In the genomic region with DNA sequence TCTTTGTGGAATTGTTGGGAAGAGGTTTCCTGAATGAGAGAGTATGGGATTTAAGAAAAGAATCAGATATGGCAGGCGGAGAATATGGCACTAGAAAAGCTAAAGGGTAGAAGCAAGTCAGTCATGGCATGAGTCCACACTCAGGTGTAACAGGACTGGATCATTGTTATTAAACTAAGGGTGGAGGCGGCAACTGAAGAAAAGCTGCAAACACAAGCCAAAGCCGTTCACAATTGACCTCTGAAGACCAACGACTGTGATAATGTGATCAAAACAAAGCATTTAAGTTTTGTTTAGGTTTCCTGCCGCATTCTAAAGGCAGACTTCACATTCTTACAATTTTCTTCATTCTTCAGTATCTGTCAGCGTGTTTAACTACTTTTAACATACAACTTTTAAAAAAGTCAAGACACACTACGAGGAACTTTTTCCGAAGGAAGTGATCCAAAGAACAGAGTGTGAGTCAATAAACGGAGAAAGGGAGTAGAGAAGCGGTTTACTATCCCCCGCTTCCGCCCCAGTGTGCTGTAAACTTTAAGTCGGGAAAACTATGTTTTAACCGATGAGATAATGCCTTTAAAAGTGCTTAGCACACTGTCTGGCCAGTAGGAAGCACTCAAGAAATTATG, we compare ENCODE assay signal across 8 cellular contexts. TPM values are rescaled to one million over a fixed set of nuclear protein-coding genes. Genes with fewer than 3 reads are reported as not detected.
A peak's percentile ranks its signal among the peaks of the same experiment; 100 is the strongest.
DNase-seq lines count a peak whose midpoint lies in the region; ATAC-seq and TF ChIP-seq lines count a peak whose summit lies in the region.

No MANE protein-coding gene starts in this region.

- ATAC-seq in HG02798 (IDR thresholded peaks at IDR 0.05; ENCODE audit: poor library complexity, unreplicated experiment): no peak

- H3K36me3 Mint-ChIP-seq in activated naive CD4-positive, alpha-beta T cell treated with anti-CD3 and anti-CD28 coated beads, Interleukin-2, amount 10 ng/mL, durations not matched to agents 7 days and 5 days: peaks cover 4% of the 10 kb centered on the region
- no peaks in the 10 kb centered on the region for H3K36me3 Mint-ChIP-seq in activated CD4-positive, alpha-beta memory T cell treated with anti-CD3 and anti-CD28 coated beads for 36 hours

- H4K8ac ChIP-seq in neuronal stem cell (ENCODE audit: low read depth, low read length): no peak overlapping the region

- H2BK5ac ChIP-seq in neuronal stem cell (ENCODE audit: low read length): no peak overlapping the region

- H3K18ac ChIP-seq in neuronal stem cell (ENCODE audit: low read length): no peak overlapping the region

- H2AK5ac ChIP-seq in neuronal stem cell (ENCODE audit: low read depth, low read length): no peak overlapping the region

- H4K91ac ChIP-seq in neuronal stem cell (ENCODE audit: low read depth, low read length, poor library complexity): no peak overlapping the region

- peak overlapping the region; percentile 76 for H3K9ac ChIP-seq in HUES64 (ENCODE audit: low read depth, low read length)
- no peak overlapping the region for H3K9ac ChIP-seq in neuronal stem cell (ENCODE audit: low read depth, low read length, poor library complexity)

- peak overlapping the region; percentile 89 for H2AFZ ChIP-seq in neuronal stem cell (ENCODE audit: low read length)

- H3K4ac ChIP-seq in neuronal stem cell (ENCODE audit: low read length): no peak overlapping the region

- H3K79me1 ChIP-seq in neuronal stem cell (ENCODE audit: low read depth, low read length): peaks cover 3% of the 10 kb centered on the region

- DNase-seq in activated naive CD4-positive, alpha-beta T cell treated with anti-CD3 and anti-CD28 coated beads, Interleukin-2, amount 10 ng/mL, durations not matched to agents 7 days and 5 days: peak; percentile 29
- DNase-seq in activated naive CD4-positive, alpha-beta T cell treated with Interleukin-2 at 50 U/mL for 16 hours: no peak
- DNase-seq in activated CD4-positive, alpha-beta memory T cell treated with anti-CD3 and anti-CD28 coated beads for 36 hours: peak; percentile 51
- DNase-seq in fibroblast of the aortic adventitia (ENCODE audit: low read depth): peak; percentile 66
- peak; percentile 40 for DNase-seq in neuronal stem cell (ENCODE audit: low spot score)
- DNase-seq in NAMALWA (ENCODE audit: low spot score): no peak

- H2BK120ac ChIP-seq in neuronal stem cell (ENCODE audit: low read depth, low read length): no peak overlapping the region

- CTCF ChIA-PET in activated naive CD4-positive, alpha-beta T cell treated with anti-CD3 and anti-CD28 coated beads, Interleukin-2, amount 10 ng/mL, durations not matched to agents 7 days and 5 days (lab: Charles Lee): no interaction called here
- CTCF ChIA-PET in activated CD4-positive, alpha-beta memory T cell treated with anti-CD3 and anti-CD28 coated beads for 36 hours (lab: Charles Lee): interaction anchor here (0.9 to 1.2 kb wide), 2 partner anchors 23 to 253 kb away, joined by 4 read pairs; no protein-coding TSS in a partner anchor

- H3K4me3 Mint-ChIP-seq in activated naive CD4-positive, alpha-beta T cell treated with anti-CD3 and anti-CD28 coated beads, Interleukin-2, amount 10 ng/mL, durations not matched to agents 7 days and 5 days: peak overlapping the region; percentile 93
- H3K4me3 Mint-ChIP-seq in activated CD4-positive, alpha-beta memory T cell treated with anti-CD3 and anti-CD28 coated beads for 36 hours: peak overlapping the region; percentile 99

- H3K9me3 Mint-ChIP-seq in activated naive CD4-positive, alpha-beta T cell treated with anti-CD3 and anti-CD28 coated beads, Interleukin-2, amount 10 ng/mL, durations not matched to agents 7 days and 5 days: no peaks in the 10 kb centered on the region
- H3K9me3 Mint-ChIP-seq in activated CD4-positive, alpha-beta memory T cell treated with anti-CD3 and anti-CD28 coated beads for 36 hours: no peaks in the 10 kb centered on the region

- H3K36me3 ChIP-seq in HUES64 (ENCODE audit: insufficient read depth, low read length): no peaks in the 10 kb centered on the region
- no peaks in the 10 kb centered on the region for H3K36me3 ChIP-seq in neuronal stem cell (replicated peaks in 1 of 2; ENCODE audit: control insufficient read depth in 2 of 2, insufficient read depth in 2 of 2, low read length in 2 of 2)

- peak overlapping the region; percentile 84 for H3K4me3 ChIP-seq in HUES64 (ENCODE audit: low read length)
- peak overlapping the region; percentile 62 for H3K4me3 ChIP-seq in fibroblast of the aortic adventitia (ENCODE audit: low read depth, low read length)
- H3K4me3 ChIP-seq in neuronal stem cell (ENCODE audit: low read length in 2 of 2): peak overlapping the region; percentile 58 to 80

- H3K4me1 ChIP-seq in HUES64 (ENCODE audit: insufficient read depth, low read length) (peaks cover 34% of the 10 kb centered on the region), neuronal stem cell (ENCODE audit: control insufficient read depth in 2 of 2, insufficient read depth in 1 of 2, low read depth in 1 of 2, low read length in 2 of 2) (peaks cover 1 to 17% of the 10 kb centered on the region in 2 donors)

- POLR2A ChIA-PET in activated CD4-positive, alpha-beta memory T cell treated with anti-CD3 and anti-CD28 coated beads for 36 hours (lab: Charles Lee): interaction anchor here (1.7 kb wide), 1 partner anchor 11 kb away, joined by 9 read pairs; no protein-coding TSS in a partner anchor

- H3K27ac ChIP-seq in HUES64 (ENCODE audit: low read depth, low read length) (peak overlapping the region; percentile 93), neuronal stem cell (replicated peaks; ENCODE audit: low read length) (peak overlapping the region; percentile 70)

- H2BK12ac ChIP-seq in neuronal stem cell (ENCODE audit: low read length): no peak overlapping the region

- WGBS in HUES64: 5% methylated on average over 14 of the region's 14 CpGs
- WGBS in neuronal stem cell (ENCODE audit: extremely low coverage in 2 of 2, insufficient read length in 2 of 2, insufficient replicate concordance in 1 of 2), 2 donors: no CpG with 5 or more reads among the region's 14 CpGs

- H3K14ac ChIP-seq in neuronal stem cell (ENCODE audit: low read length): no peak overlapping the region

- H3K23ac ChIP-seq in neuronal stem cell (ENCODE audit: low read depth, low read length, poor library complexity): no peak overlapping the region

- no peak for TF ChIP-seq CTCF in fibroblast of the aortic adventitia (IDR thresholded peaks at IDR 0.05; ENCODE audit: insufficient read depth, low read length)

- H3K4me1 Mint-ChIP-seq in activated naive CD4-positive, alpha-beta T cell treated with anti-CD3 and anti-CD28 coated beads, Interleukin-2, amount 10 ng/mL, durations not matched to agents 7 days and 5 days: peaks cover 47% of the 10 kb centered on the region
- peaks cover 58% of the 10 kb centered on the region for H3K4me1 Mint-ChIP-seq in activated CD4-positive, alpha-beta memory T cell treated with anti-CD3 and anti-CD28 coated beads for 36 hours (ENCODE audit: low read depth)

- H3K9me3 ChIP-seq in HUES64 (ENCODE audit: insufficient read depth, low read depth, low read length) (no peaks in the 10 kb centered on the region), neuronal stem cell (replicated peaks in 1 of 2; ENCODE audit: control insufficient read depth in 2 of 2, insufficient read depth in 1 of 2, low read depth in 1 of 2, low read length in 2 of 2) (no peaks in the 10 kb centered on the region)

- intact Hi-C loops in activated CD4-positive, alpha-beta memory T cell treated with anti-CD3 and anti-CD28 coated beads for 36 hours (cut with micrococcal nuclease): loop anchor here (2.0 to 5.0 kb wide), 6 partner anchors 24 to 878 kb away; partner anchors contain the start of genes COMMD8 and OCIAD2

- no peak overlapping the region for H2BK15ac ChIP-seq in neuronal stem cell (ENCODE audit: low read length)

- peak overlapping the region; percentile 96 for H3K27ac Mint-ChIP-seq in activated naive CD4-positive, alpha-beta T cell treated with anti-CD3 and anti-CD28 coated beads, Interleukin-2, amount 10 ng/mL, durations not matched to agents 7 days and 5 days
- H3K27ac Mint-ChIP-seq in activated CD4-positive, alpha-beta memory T cell treated with anti-CD3 and anti-CD28 coated beads for 36 hours: peak overlapping the region; percentile 98

- no peaks in the 10 kb centered on the region for H3K27me3 ChIP-seq in HUES64 (ENCODE audit: insufficient read depth, low read length)
- no peaks in the 10 kb centered on the region for H3K27me3 ChIP-seq in neuronal stem cell (ENCODE audit: control insufficient read depth in 3 of 3, insufficient read depth in 3 of 3, low read depth in 1 of 3, low read length in 3 of 3)

- H3K27me3 Mint-ChIP-seq in activated naive CD4-positive, alpha-beta T cell treated with anti-CD3 and anti-CD28 coated beads, Interleukin-2, amount 10 ng/mL, durations not matched to agents 7 days and 5 days: peaks cover 4% of the 10 kb centered on the region
- H3K27me3 Mint-ChIP-seq in activated CD4-positive, alpha-beta memory T cell treated with anti-CD3 and anti-CD28 coated beads for 36 hours: no peaks in the 10 kb centered on the region

- H3K4me2 ChIP-seq in neuronal stem cell (ENCODE audit: insufficient read depth, low read length, poor library complexity, severe bottlenecking): peak overlapping the region; percentile 58

RNA-seq across cellular contexts. Expression of gene SLAIN2, which starts 0.9 kb away (rescaled TPM):
- polyA plus RNA-seq in HUES64 (2013, experiment 1 of 2): 23.3 TPM
- polyA plus RNA-seq in HUES64 (2013, experiment 2 of 2): 29.4 TPM
- total RNA-seq in activated CD4-positive, alpha-beta memory T cell treated with anti-CD3 and anti-CD28 coated beads for 36 hours: 10 to 100 TPM; 54.9 to 63.8 TPM
- 9.6 and 93.5 TPM in 2 replicates for total RNA-seq in fibroblast of the aortic adventitia (ENCODE audit: low replicate concordance)
- polyA plus RNA-seq in neuronal stem cell (2013, experiment 1 of 2): 61.5 TPM
- polyA plus RNA-seq in neuronal stem cell (2013, experiment 2 of 2): 63.1 TPM

Comparison
In these comparisons a context has a peak if more than half of its experiments do, and no peak if none do; other contexts are left out.
1. DNase-seq: peak in activated naive CD4-positive, alpha-beta T cell treated with anti-CD3 and anti-CD28 coated beads, Interleukin-2, amount 10 ng/mL, durations not matched to agents 7 days and 5 days (single experiment), activated CD4-positive, alpha-beta memory T cell treated with anti-CD3 and anti-CD28 coated beads for 36 hours (single experiment), fibroblast of the aortic adventitia (single experiment) and neuronal stem cell (single experiment); none in activated naive CD4-positive, alpha-beta T cell treated with Interleukin-2 at 50 U/mL for 16 hours (single experiment) and NAMALWA (single experiment).
2. Peak in every context shown above with its lines, with median percentiles within 50 percentile points of each other: H3K4me3 ChIP-seq.